Comparison of ENCODE assay signal across 15 cellular contexts in the genomic region with DNA sequence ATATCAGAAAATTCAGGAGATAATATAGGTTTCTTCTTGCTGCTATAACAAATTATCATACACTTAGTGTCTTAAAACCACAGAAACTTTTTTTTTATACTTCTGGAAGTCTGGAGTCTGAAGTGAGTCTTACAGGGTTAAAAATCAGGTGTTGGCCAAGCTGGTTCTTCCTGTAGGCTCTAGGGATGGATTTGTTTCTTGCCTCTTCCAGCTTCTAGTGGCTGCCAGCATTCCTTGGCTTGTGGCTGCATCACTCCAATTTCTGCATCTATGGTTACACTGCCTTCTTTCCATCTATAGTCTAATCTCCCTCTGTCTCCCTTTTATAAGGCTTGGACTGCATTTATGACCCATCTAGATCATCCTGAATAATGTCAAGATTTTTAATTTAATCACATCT.
A peak's percentile ranks its signal among the peaks of the same experiment; 100 is the strongest.
DNase-seq lines count a peak whose midpoint lies in the region; ATAC-seq and TF ChIP-seq lines count a peak whose summit lies in the region.
"Had no signal": no experiment of that assay in that cellular context is flagged by ENCODE, and none has a peak within 500 bp of the region (broad histone marks: within the 10 kb centered on the region; RNA-seq: fewer than 3 reads in every experiment).

No MANE protein-coding gene starts in this region.

- peaks cover 64% of the 10 kb centered on the region for H3K36me3 Mint-ChIP-seq in T-helper 1 cell treated with Interleukin-12 subunit alpha and Interleukin-12 subunit beta and Interleukin-4 antibody, amounts not matched to agents 30 μg/mL and 1 μg/mL, for 36 hours (ENCODE audit: low read depth)
- peaks cover 87% of the 10 kb centered on the region for H3K36me3 Mint-ChIP-seq in activated CD4-positive, alpha-beta memory T cell treated with anti-CD3 and anti-CD28 coated beads, Interleukin-2, amount 10 ng/mL, durations not matched to agents 7 days and 5 days (ENCODE audit: low read depth)
- peaks cover 57% of the 10 kb centered on the region for H3K36me3 Mint-ChIP-seq in endothelial cell (ENCODE audit: low read depth, unreplicated experiment)

- H3K36me3 ChIP-seq in DND-41 (ENCODE audit: insufficient read depth, low read length), result peaks cover 38% of the 10 kb centered on the region

- no peak for ATAC-seq in DND-41 (ENCODE audit: insufficient read depth, low read depth)
- ATAC-seq: GM12878, HepG2 had no signal

- DNase-seq in T-helper 1 cell (no peak), DND-41 (no peak), endothelial cell (ENCODE audit: low spot score) (no peak), NOMO-1 treated with dmso at 0.1 percent for 144 hours (lab: John Stamatoyannopoulos, UW; ENCODE audit: unreplicated experiment) (no peak), NCI-H510A treated with DMSO at 0.1 percent for 48 hours (lab: John Stamatoyannopoulos, UW) (no peak), occipital lobe (lab: John Stamatoyannopoulos, UW) (no peak)
- DNase-seq in activated CD4-positive, alpha-beta memory T cell treated with anti-CD3 and anti-CD28 coated beads, Interleukin-2, amount 10 ng/mL, durations not matched to agents 7 days and 5 days, result no peak
- DNase-seq: DMS 273 treated with DMSO at 0.1 percent for 48 hours, GOT3, H9 had no signal

- H3K27ac Mint-ChIP-seq in T-helper 1 cell treated with Interleukin-12 subunit alpha and Interleukin-12 subunit beta and Interleukin-4 antibody, amounts not matched to agents 30 μg/mL and 1 μg/mL, for 36 hours, result peak overlapping the region; percentile 12
- H3K27ac Mint-ChIP-seq in activated CD4-positive, alpha-beta memory T cell treated with anti-CD3 and anti-CD28 coated beads, Interleukin-2, amount 10 ng/mL, durations not matched to agents 7 days and 5 days, result peak overlapping the region; percentile 99
- H3K27ac Mint-ChIP-seq in endothelial cell (ENCODE audit: unreplicated experiment), result no peak overlapping the region
- H3K27ac Mint-ChIP-seq: H9 had no signal

- peaks cover 23% of the 10 kb centered on the region for H3K9me3 Mint-ChIP-seq in T-helper 1 cell treated with Interleukin-12 subunit alpha and Interleukin-12 subunit beta and Interleukin-4 antibody, amounts not matched to agents 30 μg/mL and 1 μg/mL, for 36 hours
- H3K9me3 Mint-ChIP-seq in activated CD4-positive, alpha-beta memory T cell treated with anti-CD3 and anti-CD28 coated beads, Interleukin-2, amount 10 ng/mL, durations not matched to agents 7 days and 5 days, result peaks cover 20% of the 10 kb centered on the region
- H3K9me3 Mint-ChIP-seq in endothelial cell (ENCODE audit: unreplicated experiment), result no peaks in the 10 kb centered on the region

- peaks cover 49% of the 10 kb centered on the region for H3K4me1 ChIP-seq in DND-41 (ENCODE audit: insufficient read depth, low read length)

- CTCF ChIA-PET in activated CD4-positive, alpha-beta memory T cell treated with anti-CD3 and anti-CD28 coated beads, Interleukin-2, amount 10 ng/mL, durations not matched to agents 7 days and 5 days (lab: Charles Lee), result no interaction called here

- no peak overlapping the region for H3K4me2 ChIP-seq in DND-41 (ENCODE audit: insufficient read depth, low read length)

- TF ChIP-seq CTCF in DND-41 (IDR thresholded peaks at IDR 0.05; ENCODE audit: borderline replicate concordance, extremely low read depth, low read length, poor library complexity, severe bottlenecking) (no peak), endothelial cell (IDR thresholded peaks at IDR 0.05; ENCODE audit: unreplicated experiment) (no peak)

- H3K4me3 Mint-ChIP-seq in T-helper 1 cell treated with Interleukin-12 subunit alpha and Interleukin-12 subunit beta and Interleukin-4 antibody, amounts not matched to agents 30 μg/mL and 1 μg/mL, for 36 hours, result no peak overlapping the region
- H3K4me3 Mint-ChIP-seq in activated CD4-positive, alpha-beta memory T cell treated with anti-CD3 and anti-CD28 coated beads, Interleukin-2, amount 10 ng/mL, durations not matched to agents 7 days and 5 days, result no peak overlapping the region
- peak overlapping the region; percentile 78 for H3K4me3 Mint-ChIP-seq in endothelial cell (ENCODE audit: unreplicated experiment)
- H3K4me3 Mint-ChIP-seq: CD14-positive monocyte, H9 had no signal

- H3K79me2 ChIP-seq in DND-41 (ENCODE audit: insufficient read depth, low read length), result peaks cover 25% of the 10 kb centered on the region

- peaks cover 35% of the 10 kb centered on the region for H3K4me1 Mint-ChIP-seq in T-helper 1 cell treated with Interleukin-12 subunit alpha and Interleukin-12 subunit beta and Interleukin-4 antibody, amounts not matched to agents 30 μg/mL and 1 μg/mL, for 36 hours (ENCODE audit: low read depth)
- peaks cover 52% of the 10 kb centered on the region for H3K4me1 Mint-ChIP-seq in activated CD4-positive, alpha-beta memory T cell treated with anti-CD3 and anti-CD28 coated beads, Interleukin-2, amount 10 ng/mL, durations not matched to agents 7 days and 5 days
- peaks cover 32% of the 10 kb centered on the region for H3K4me1 Mint-ChIP-seq in endothelial cell (ENCODE audit: unreplicated experiment)
- H3K4me1 Mint-ChIP-seq: H9 had no signal

- no peaks in the 10 kb centered on the region for H4K20me1 ChIP-seq in DND-41 (ENCODE audit: insufficient read depth, low read length)

- no peaks in the 10 kb centered on the region for H3K27me3 ChIP-seq in DND-41 (ENCODE audit: insufficient read depth, low read length, poor library complexity)

- peak overlapping the region in 1 of 2 experiments; percentile 31; a peak in 1 of 4 replicates for H3K4me3 ChIP-seq in DND-41 (ENCODE audit: low read depth in 1 of 2, low read length in 2 of 2)
- H3K4me3 ChIP-seq: GM12878 had no signal

- H3K27ac ChIP-seq in DND-41 (ENCODE audit: low read length), result peak overlapping the region; percentile 23; the same call in 1 of the 2 replicates
- H3K27ac ChIP-seq: 22Rv1 had no signal

- no peak overlapping the region for H2AFZ ChIP-seq in DND-41 (ENCODE audit: low read depth, low read length)

- POLR2A ChIA-PET in activated CD4-positive, alpha-beta memory T cell treated with anti-CD3 and anti-CD28 coated beads, Interleukin-2, amount 10 ng/mL, durations not matched to agents 7 days and 5 days (lab: Charles Lee), result interaction anchor here (2.2 kb wide), 1 partner anchor 13 kb away, joined by 12 read pairs; no protein-coding TSS in a partner anchor

- peaks cover 16% of the 10 kb centered on the region for H3K9me3 ChIP-seq in DND-41 (ENCODE audit: insufficient read depth, low read length, severe bottlenecking)

- H3K27me3 Mint-ChIP-seq in T-helper 1 cell treated with Interleukin-12 subunit alpha and Interleukin-12 subunit beta and Interleukin-4 antibody, amounts not matched to agents 30 μg/mL and 1 μg/mL, for 36 hours (ENCODE audit: low read depth), result no peaks in the 10 kb centered on the region
- H3K27me3 Mint-ChIP-seq in activated CD4-positive, alpha-beta memory T cell treated with anti-CD3 and anti-CD28 coated beads, Interleukin-2, amount 10 ng/mL, durations not matched to agents 7 days and 5 days, result no peaks in the 10 kb centered on the region
- H3K27me3 Mint-ChIP-seq in endothelial cell (ENCODE audit: unreplicated experiment), result no peaks in the 10 kb centered on the region

- H3K9ac ChIP-seq in DND-41 (ENCODE audit: low read depth, low read length), result no peak overlapping the region
